ENCODE assay signal across 1 cellular context in the genomic region with DNA sequence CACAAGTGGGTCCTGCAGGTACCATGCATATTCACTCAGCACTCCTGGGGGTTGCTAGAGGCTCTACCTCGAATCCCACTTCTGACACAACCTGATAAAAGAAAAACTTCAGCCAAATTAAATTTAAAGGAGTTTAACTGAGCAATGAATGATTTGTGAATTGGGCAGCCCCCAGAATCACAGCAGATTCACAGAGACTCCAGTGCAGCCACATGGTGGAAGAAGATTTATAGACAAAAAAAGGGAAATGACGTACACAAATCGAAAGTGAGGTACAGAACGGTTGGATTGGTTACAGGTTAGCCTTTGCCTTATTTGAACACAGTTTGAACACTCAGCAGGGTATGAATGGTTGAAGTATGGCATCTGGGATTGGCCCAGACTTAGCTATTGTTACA.
TF ChIP-seq lines count a peak whose summit lies in the region.

No MANE protein-coding gene starts in this region.

TF ChIP-seq in GM12878, 131 proteins besides CTCF, POLR2A, EP300 and RAD21:
- TF ChIP-seq SPI1 (IDR thresholded peaks at IDR 0.05; ENCODE audit: borderline replicate concordance, insufficient read depth, low read depth, low read length) (peak; percentile 54), SRF (IDR thresholded peaks at IDR 0.05; ENCODE audit: low read depth in 2 of 2, low read length in 2 of 2) (0 out of 4 replicates have a peak, but pooled peaks of 1 of the 2 experiments have one; percentile 38), ATF7 (IDR thresholded peaks at IDR 0.05; ENCODE audit: low read depth) (peak; percentile 49; the same call in 1 of the 2 replicates)
- TF ChIP-seq, protein P1, sequence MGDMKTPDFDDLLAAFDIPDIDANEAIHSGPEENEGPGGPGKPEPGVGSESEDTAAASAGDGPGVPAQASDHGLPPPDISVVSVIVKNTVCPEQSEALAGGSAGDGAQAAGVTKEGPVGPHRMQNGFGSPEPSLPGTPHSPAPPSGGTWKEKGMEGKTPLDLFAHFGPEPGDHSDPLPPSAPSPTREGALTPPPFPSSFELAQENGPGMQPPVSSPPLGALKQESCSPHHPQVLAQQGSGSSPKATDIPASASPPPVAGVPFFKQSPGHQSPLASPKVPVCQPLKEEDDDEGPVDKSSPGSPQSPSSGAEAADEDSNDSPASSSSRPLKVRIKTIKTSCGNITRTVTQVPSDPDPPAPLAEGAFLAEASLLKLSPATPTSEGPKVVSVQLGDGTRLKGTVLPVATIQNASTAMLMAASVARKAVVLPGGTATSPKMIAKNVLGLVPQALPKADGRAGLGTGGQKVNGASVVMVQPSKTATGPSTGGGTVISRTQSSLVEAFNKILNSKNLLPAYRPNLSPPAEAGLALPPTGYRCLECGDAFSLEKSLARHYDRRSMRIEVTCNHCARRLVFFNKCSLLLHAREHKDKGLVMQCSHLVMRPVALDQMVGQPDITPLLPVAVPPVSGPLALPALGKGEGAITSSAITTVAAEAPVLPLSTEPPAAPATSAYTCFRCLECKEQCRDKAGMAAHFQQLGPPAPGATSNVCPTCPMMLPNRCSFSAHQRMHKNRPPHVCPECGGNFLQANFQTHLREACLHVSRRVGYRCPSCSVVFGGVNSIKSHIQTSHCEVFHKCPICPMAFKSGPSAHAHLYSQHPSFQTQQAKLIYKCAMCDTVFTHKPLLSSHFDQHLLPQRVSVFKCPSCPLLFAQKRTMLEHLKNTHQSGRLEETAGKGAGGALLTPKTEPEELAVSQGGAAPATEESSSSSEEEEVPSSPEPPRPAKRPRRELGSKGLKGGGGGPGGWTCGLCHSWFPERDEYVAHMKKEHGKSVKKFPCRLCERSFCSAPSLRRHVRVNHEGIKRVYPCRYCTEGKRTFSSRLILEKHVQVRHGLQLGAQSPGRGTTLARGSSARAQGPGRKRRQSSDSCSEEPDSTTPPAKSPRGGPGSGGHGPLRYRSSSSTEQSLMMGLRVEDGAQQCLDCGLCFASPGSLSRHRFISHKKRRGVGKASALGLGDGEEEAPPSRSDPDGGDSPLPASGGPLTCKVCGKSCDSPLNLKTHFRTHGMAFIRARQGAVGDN (IDR thresholded peaks at IDR 0.05): 0 out of 2 replicates have a peak, but pooled peaks have one; percentile 26
